Comparison of ENCODE assay signal across 10 cellular contexts in genomic region chr11:45429719-45430118, GRCh38.
"Had no signal": no experiment of that assay in that cellular context is flagged by ENCODE, and none has a peak within 500 bp of the region (broad histone marks: within the 10 kb centered on the region; RNA-seq: fewer than 3 reads in every experiment).

No MANE protein-coding gene starts in this region.

- H3K27ac ChIP-seq: GM23248, HL-60, KMS-11 had no signal

- FAIRE-seq: H54 had no signal

- DNase-seq: GM23248, GOT3, H9, HCEC 1CT, IMR-90, Karpas-422, KBM-7 had no signal

- H3K4me3 Mint-ChIP-seq: H9 had no signal

- H3K4me2 ChIP-seq: KMS-11 had no signal

- H3K9me3 Mint-ChIP-seq: H9 had no signal

- H3K4me3 ChIP-seq: GM23248 had no signal

- H3K27ac Mint-ChIP-seq: H9 had no signal
